Comparison of ENCODE assay signal across 14 cellular contexts in the genomic region with DNA sequence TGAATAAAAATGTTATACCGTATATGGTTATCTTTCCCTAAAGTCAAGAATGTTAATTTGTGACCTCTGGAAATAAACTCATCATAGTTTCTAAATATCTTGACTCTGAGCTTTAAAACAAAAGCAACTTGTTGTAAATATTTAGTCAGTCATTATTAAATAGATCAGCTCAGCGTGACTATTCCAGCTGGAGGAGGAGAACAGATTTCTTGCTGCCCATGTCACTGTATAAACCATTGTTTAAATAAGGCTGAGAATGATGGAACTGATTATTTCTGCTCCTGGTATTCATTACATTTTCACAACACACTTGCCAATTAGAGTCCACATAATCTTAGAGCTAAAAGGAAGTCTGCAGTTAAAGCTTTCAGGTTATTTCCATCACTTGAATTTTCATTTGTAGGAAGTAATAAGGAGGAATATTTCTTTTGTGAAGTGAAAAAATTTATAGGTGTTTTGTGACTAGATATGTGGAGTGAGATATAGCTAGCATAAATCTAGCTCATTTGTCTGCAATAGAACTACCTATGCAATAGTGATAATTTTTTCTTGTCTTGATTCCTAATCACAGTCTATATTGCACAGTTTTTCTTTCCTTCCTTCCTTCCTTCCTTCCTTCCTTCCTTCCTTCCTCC.
A peak's percentile ranks its signal among the peaks of the same experiment; 100 is the strongest.
DNase-seq lines count a peak whose midpoint lies in the region; ATAC-seq and TF ChIP-seq lines count a peak whose summit lies in the region.
"Had no signal": no experiment of that assay in that cellular context is flagged by ENCODE, and none has a peak within 500 bp of the region (broad histone marks: within the 10 kb centered on the region; RNA-seq: fewer than 3 reads in every experiment).

No MANE protein-coding gene starts in this region.

- no peak for ATAC-seq in GM23338

- H2BK5ac ChIP-seq in H9 (ENCODE audit: insufficient read length, low read length) = no peak overlapping the region

- H3K23ac ChIP-seq in H9 (ENCODE audit: insufficient read length, low read depth, low read length) = no peak overlapping the region

- H3K9ac ChIP-seq in H9 (ENCODE audit: extremely low read depth, insufficient read length, low read length) = no peak overlapping the region

- no peak overlapping the region for H3T11ph ChIP-seq in H9 (ENCODE audit: low read length)

- H3K9me3 Mint-ChIP-seq in H9 (no peaks in the 10 kb centered on the region; a peak in 1 of 5 replicates), GM23338 (no peaks in the 10 kb centered on the region)
- H3K9me3 Mint-ChIP-seq: CD4-positive, alpha-beta T cell had no signal

- BruUV-seq in A673 (replicated peaks; lab: Mats Ljungman, UMichigan) = no TSS peak

- H4K8ac ChIP-seq in H9 (replicated peaks; ENCODE audit: insufficient read length, low read depth, low read length) = no peak overlapping the region

- DNase-seq in A673 (ENCODE audit: low spot score) = peak; percentile 87
- DNase-seq in H4 (ENCODE audit: low spot score) = peak; percentile 35
- DNase-seq in fibroblast of villous mesenchyme (ENCODE audit: low read depth) = peak; percentile 27
- DNase-seq in H9 = no peak
- DNase-seq in NK-92 treated with Interleukin-12 subunit alpha and Interleukin-12 subunit beta, amount 100 ng/mL, for 24 hours (lab: John Stamatoyannopoulos, UW) = no peak
- no peak for DNase-seq in GM23338 (ENCODE audit: low spot score)
- no peak for DNase-seq in SHP77 treated with DMSO at 0.1 percent for 48 hours (lab: John Stamatoyannopoulos, UW)
- DNase-seq: C1 segment of cervical spinal cord; CD4-positive, alpha-beta T cell; DMS79 had no signal

- no peak overlapping the region for H3K14ac ChIP-seq in H9 (ENCODE audit: insufficient read depth, low read length)

- intact Hi-C loops in A673 (cut with micrococcal nuclease; ENCODE audit: unreplicated experiment) = loop anchor here (5.0 kb wide), 1 partner anchor 109 kb away; the partner anchor contains the start of gene P2RY1

- CTCF ChIA-PET in A673 (lab: Charles Lee) = no interaction called here

- H3K27ac Mint-ChIP-seq in H9 = no peak overlapping the region
- H3K27ac Mint-ChIP-seq in GM23338 = no peak overlapping the region
- H3K27ac Mint-ChIP-seq: B cell; CD4-positive, alpha-beta T cell; IgD-negative memory B cell had no signal

- no peaks in the 10 kb centered on the region for H3F3A ChIP-seq in GM23338 (replicated peaks; ENCODE audit: low read depth)

- WGBS in H9 (ENCODE audit: extremely low coverage, insufficient read length, low lambda C conversion rate) = no CpG with 5 or more reads among the region's 2 CpGs

- H3K23me2 ChIP-seq in H9 (ENCODE audit: insufficient read length, low read depth, low read length, poor library complexity, severe bottlenecking) = no peaks in the 10 kb centered on the region

- H3K4me3 Mint-ChIP-seq in H9 = no peak overlapping the region
- no peak overlapping the region for H3K4me3 Mint-ChIP-seq in GM23338
- H3K4me3 Mint-ChIP-seq: B cell; CD4-positive, alpha-beta T cell; IgD-negative memory B cell had no signal

- no peak overlapping the region for H3K4ac ChIP-seq in H9 (ENCODE audit: low read depth, low read length)

- H4K5ac ChIP-seq in H9 (ENCODE audit: insufficient read length, low read depth, low read length) = no peak overlapping the region

- no peak overlapping the region for H3K56ac ChIP-seq in H9 (ENCODE audit: insufficient read length, low read depth, low read length)

- no peak for TF ChIP-seq CTCF in A673 (conservative IDR thresholded peaks at IDR 0.05; ENCODE audit: low read depth, low read length)
- TF ChIP-seq CTCF in VCaP (conservative IDR thresholded peaks at IDR 0.05) = no peak
- no peak for TF ChIP-seq CTCF in fibroblast of villous mesenchyme (IDR thresholded peaks at IDR 0.05; ENCODE audit: insufficient read depth, low read depth, low read length)
- TF ChIP-seq CTCF in H9 (conservative IDR thresholded peaks at IDR 0.05) = no peak
- TF ChIP-seq CTCF in GM23338 (conservative IDR thresholded peaks at IDR 0.05; ENCODE audit: low read depth in 2 of 2) = no peak

- H3K27me3 ChIP-seq in A673 (replicated peaks; ENCODE audit: insufficient read depth, low read depth, low read length, poor library complexity) = no peaks in the 10 kb centered on the region
- no peaks in the 10 kb centered on the region for H3K27me3 ChIP-seq in H9 (ENCODE audit: insufficient read depth, low read length)
- H3K27me3 ChIP-seq in GM23338 (ENCODE audit: insufficient read depth) = no peaks in the 10 kb centered on the region

- H2AFZ ChIP-seq in H9 (ENCODE audit: low read length) (no peak overlapping the region), GM23338 (no peak overlapping the region)

- H2AK5ac ChIP-seq in H9 (ENCODE audit: insufficient read length, low read length) = no peak overlapping the region

- H3K4me3 ChIP-seq in A673 (ENCODE audit: low read depth, low read length, poor library complexity, severe bottlenecking) = no peak overlapping the region
- no peak overlapping the region for H3K4me3 ChIP-seq in fibroblast of villous mesenchyme (ENCODE audit: low read depth, low read length)
- H3K4me3 ChIP-seq in GM23338 = no peak overlapping the region

- H2BK120ac ChIP-seq in H9 (ENCODE audit: low read depth, low read length, poor library complexity, severe bottlenecking) = no peak overlapping the region

- H3K79me2 ChIP-seq in H9 (ENCODE audit: insufficient read depth, low read length) (no peaks in the 10 kb centered on the region), GM23338 (replicated peaks; ENCODE audit: insufficient read depth) (no peaks in the 10 kb centered on the region)

- H4K20me1 ChIP-seq in H9 (ENCODE audit: control insufficient read depth, insufficient read depth, insufficient read length) (no peaks in the 10 kb centered on the region), GM23338 (replicated peaks; ENCODE audit: insufficient read depth) (no peaks in the 10 kb centered on the region)

- H3K79me1 ChIP-seq in H9 (ENCODE audit: insufficient read depth, low read depth, low read length, poor library complexity, severe bottlenecking) = no peaks in the 10 kb centered on the region

- no peak overlapping the region for H3K18ac ChIP-seq in H9 (ENCODE audit: insufficient read length, low read depth, low read length)

- H3K4me1 Mint-ChIP-seq in H9 (no peaks in the 10 kb centered on the region; a peak in 1 of 4 replicates), GM23338 (no peaks in the 10 kb centered on the region)
- H3K4me1 Mint-ChIP-seq: B cell had no signal

- H3K4me1 ChIP-seq in A673 (ENCODE audit: insufficient read depth, low read length, poor library complexity, severe bottlenecking) = peaks cover 40% of the 10 kb centered on the region
- no peaks in the 10 kb centered on the region for H3K4me1 ChIP-seq in H9 (ENCODE audit: insufficient read depth, low read length)
- no peaks in the 10 kb centered on the region for H3K4me1 ChIP-seq in GM23338 (ENCODE audit: insufficient read depth)

- no peak overlapping the region for H2BK12ac ChIP-seq in H9 (ENCODE audit: insufficient read length, low read depth, low read length)

- no peak overlapping the region for H3K4me2 ChIP-seq in H9 (ENCODE audit: insufficient read depth, insufficient read length, low read length)
- H3K4me2 ChIP-seq in GM23338 = no peak overlapping the region

- H3K27me3 Mint-ChIP-seq in H9 (ENCODE audit: low read depth) = no peaks in the 10 kb centered on the region
- H3K27me3 Mint-ChIP-seq in GM23338 (ENCODE audit: insufficient read depth, low read depth, poor library complexity) = peaks cover 3% of the 10 kb centered on the region
- H3K27me3 Mint-ChIP-seq: IgD-negative memory B cell had no signal

- no peak overlapping the region for H4K91ac ChIP-seq in H9 (ENCODE audit: insufficient read length, low read depth, low read length)

- H3K9me3 ChIP-seq in A673 (ENCODE audit: low read depth, low read length, poor library complexity, severe bottlenecking) (no peaks in the 10 kb centered on the region), H9 (ENCODE audit: control insufficient read depth, low read depth, low read length) (no peaks in the 10 kb centered on the region)

- no peak overlapping the region for H2BK15ac ChIP-seq in H9 (ENCODE audit: low read depth, low read length)

- H2BK20ac ChIP-seq in H9 (ENCODE audit: low read depth, low read length, poor library complexity, severe bottlenecking) = no peak overlapping the region

- H3K27ac ChIP-seq in A673 (ENCODE audit: low read depth, low read length, poor library complexity, severe bottlenecking) (peak overlapping the region; percentile 83), VCaP (peak overlapping the region; percentile 54), H9 (ENCODE audit: insufficient read length, low read depth, low read length) (no peak overlapping the region), GM23338 (ENCODE audit: low read depth) (no peak overlapping the region)
- H3K27ac ChIP-seq: 22Rv1 had no signal

- no peaks in the 10 kb centered on the region for H3K36me3 Mint-ChIP-seq in H9 (ENCODE audit: insufficient read depth in 1 of 3, low read depth in 3 of 3)
- no peaks in the 10 kb centered on the region for H3K36me3 Mint-ChIP-seq in GM23338 (ENCODE audit: low read depth)
- H3K36me3 Mint-ChIP-seq: IgD-negative memory B cell had no signal

- POLR2A ChIA-PET in A673 (lab: Charles Lee; ENCODE audit: low non-redundant PET) = interaction anchor here (0.6 to 0.7 kb wide), 4 partner anchors 182 to 1149 kb away, joined by 4 to 27 read pairs (median 5); no protein-coding TSS in a partner anchor

- H3K9me2 ChIP-seq in GM23338 (ENCODE audit: insufficient read depth) = peaks cover 8% of the 10 kb centered on the region; the same call in 1 of the 2 replicates

- no peaks in the 10 kb centered on the region for H3K36me3 ChIP-seq in A673 (ENCODE audit: insufficient read depth, low read length, poor library complexity, severe bottlenecking)
- H3K36me3 ChIP-seq in GM23338 (ENCODE audit: insufficient read depth) = no peaks in the 10 kb centered on the region

TF ChIP-seq in GM23338, 12 proteins besides CTCF, POLR2A, EP300 and RAD21 (continues in another document):
- TF ChIP-seq ZNF331 (CRISPR knock-in tag; IDR thresholded peaks at IDR 0.05; ENCODE audit: low read depth) (no peak), EZH2phosphoT487 (IDR thresholded peaks at IDR 0.05; ENCODE audit: unreplicated experiment) (no peak)

Comparison
In these comparisons a context has a peak if more than half of its experiments do, and no peak if none do; other contexts are left out.
1. DNase-seq: peak in A673 (single experiment), H4 (single experiment) and fibroblast of villous mesenchyme (single experiment); none in H9 (single experiment), NK-92 treated with Interleukin-12 subunit alpha and Interleukin-12 subunit beta, amount 100 ng/mL, for 24 hours (single experiment), GM23338 (single experiment) and SHP77 treated with DMSO at 0.1 percent for 48 hours (single experiment).
2. H3K27ac ChIP-seq: peak in A673 (single experiment) and VCaP (single experiment); none in H9 (single experiment) and GM23338 (single experiment).